Comparison of ENCODE assay signal across 1 cellular context in the genomic region with DNA sequence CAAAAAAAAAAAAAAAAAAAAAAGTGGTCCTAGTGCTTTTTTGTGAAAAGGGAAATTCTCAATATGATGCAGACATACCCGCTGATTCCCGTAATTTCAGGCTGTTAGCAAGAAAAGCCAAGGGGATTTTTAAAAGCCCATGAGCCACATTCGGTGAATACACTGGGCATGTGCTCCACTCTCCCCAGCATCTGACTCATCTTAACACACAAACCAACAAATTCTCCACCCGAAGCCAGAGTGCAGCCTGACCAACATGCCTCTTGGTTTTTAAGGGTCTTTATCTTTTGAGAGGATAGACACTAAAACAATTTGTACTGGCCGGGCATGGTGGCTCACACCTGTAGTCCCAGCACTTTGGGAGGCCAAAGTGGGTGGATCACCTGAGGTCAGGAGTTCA.
TF ChIP-seq lines count a peak whose summit lies in the region.

No MANE protein-coding gene starts in this region.

TF ChIP-seq in GM12878, 131 proteins besides CTCF, POLR2A, EP300 and RAD21 (continues in another document):
- TF ChIP-seq KAT2A (conservative IDR thresholded peaks at IDR 0.05; ENCODE audit: control insufficient read depth, low read depth, low read length) (no peak), SMARCA5 (IDR thresholded peaks at IDR 0.05) (peak; percentile 48; the same call in 1 of the 2 replicates), NFYA (IDR thresholded peaks at IDR 0.05; ENCODE audit: borderline replicate concordance, low read depth, low read length) (no peak), CREM (IDR thresholded peaks at IDR 0.05; ENCODE audit: low read depth) (no peak), TAF1 (IDR thresholded peaks at IDR 0.05; ENCODE audit: borderline replicate concordance, low read depth, low read length) (no peak), EGR1 (IDR thresholded peaks at IDR 0.05; ENCODE audit: borderline replicate concordance in 1 of 2, low read depth in 2 of 2, low read length in 2 of 2) (no peak), BMI1 (IDR thresholded peaks at IDR 0.05; ENCODE audit: borderline replicate concordance) (no peak), JUNB (IDR thresholded peaks at IDR 0.05) (no peak), ESRRA (IDR thresholded peaks at IDR 0.05; ENCODE audit: low read length) (no peak), CHD2 (IDR thresholded peaks at IDR 0.05; ENCODE audit: borderline replicate concordance, low read depth, low read length) (no peak), ZBED1 (IDR thresholded peaks at IDR 0.05; ENCODE audit: borderline replicate concordance) (no peak), POU2F2 (IDR thresholded peaks at IDR 0.05; ENCODE audit: borderline replicate concordance, low read depth, low read length) (no peak), FOS (IDR thresholded peaks at IDR 0.05; ENCODE audit: borderline replicate concordance, extremely low read depth, insufficient read length) (no peak), ZNF622 (IDR thresholded peaks at IDR 0.05) (no peak), FOXK2 (IDR thresholded peaks at IDR 0.05) (no peak), MYC (IDR thresholded peaks at IDR 0.05; ENCODE audit: insufficient read depth, insufficient read length, insufficient replicate concordance, low read length, severe bottlenecking) (no peak), TCF3 (IDR thresholded peaks at IDR 0.05; ENCODE audit: borderline replicate concordance, insufficient read depth, low read depth, low read length) (no peak), CEBPB (IDR thresholded peaks at IDR 0.05; ENCODE audit: borderline replicate concordance in 1 of 2, low read depth in 2 of 2, low read length in 2 of 2) (no peak), BHLHE40 (IDR thresholded peaks at IDR 0.05; ENCODE audit: borderline replicate concordance in 1 of 2, low read depth in 2 of 2, low read length in 1 of 2) (peak in 1 of 2 experiments; percentile 13; a peak in 2 of 4 replicates), SREBF2 (IDR thresholded peaks at IDR 0.05; ENCODE audit: low read length) (no peak), BRCA1 (IDR thresholded peaks at IDR 0.05; ENCODE audit: low read depth, low read length) (no peak), SUPT20H (IDR thresholded peaks at IDR 0.05; ENCODE audit: borderline replicate concordance, control insufficient read depth, low read depth, low read length) (no peak), SUZ12 (IDR thresholded peaks at IDR 0.05; ENCODE audit: unreplicated experiment) (no peak), NR2F1 (conservative IDR thresholded peaks at IDR 0.05) (peak; percentile 52; the same call in 1 of the 2 replicates), MXI1 (IDR thresholded peaks at IDR 0.05; ENCODE audit: low read depth, low read length) (no peak), IKZF2 (IDR thresholded peaks at IDR 0.05) (peak; percentile 56 to 70), IKZF1 (conservative IDR thresholded peaks at IDR 0.05) (peak; percentile 48), ZNF217 (IDR thresholded peaks at IDR 0.05) (0 out of 2 replicates have a peak, but pooled peaks have one; percentile 77), POLR2AphosphoS2 (IDR thresholded peaks at IDR 0.05; ENCODE audit: low read depth, low read length) (no peak), ZSCAN29 (IDR thresholded peaks at IDR 0.05) (no peak)
- TF ChIP-seq, protein P1, sequence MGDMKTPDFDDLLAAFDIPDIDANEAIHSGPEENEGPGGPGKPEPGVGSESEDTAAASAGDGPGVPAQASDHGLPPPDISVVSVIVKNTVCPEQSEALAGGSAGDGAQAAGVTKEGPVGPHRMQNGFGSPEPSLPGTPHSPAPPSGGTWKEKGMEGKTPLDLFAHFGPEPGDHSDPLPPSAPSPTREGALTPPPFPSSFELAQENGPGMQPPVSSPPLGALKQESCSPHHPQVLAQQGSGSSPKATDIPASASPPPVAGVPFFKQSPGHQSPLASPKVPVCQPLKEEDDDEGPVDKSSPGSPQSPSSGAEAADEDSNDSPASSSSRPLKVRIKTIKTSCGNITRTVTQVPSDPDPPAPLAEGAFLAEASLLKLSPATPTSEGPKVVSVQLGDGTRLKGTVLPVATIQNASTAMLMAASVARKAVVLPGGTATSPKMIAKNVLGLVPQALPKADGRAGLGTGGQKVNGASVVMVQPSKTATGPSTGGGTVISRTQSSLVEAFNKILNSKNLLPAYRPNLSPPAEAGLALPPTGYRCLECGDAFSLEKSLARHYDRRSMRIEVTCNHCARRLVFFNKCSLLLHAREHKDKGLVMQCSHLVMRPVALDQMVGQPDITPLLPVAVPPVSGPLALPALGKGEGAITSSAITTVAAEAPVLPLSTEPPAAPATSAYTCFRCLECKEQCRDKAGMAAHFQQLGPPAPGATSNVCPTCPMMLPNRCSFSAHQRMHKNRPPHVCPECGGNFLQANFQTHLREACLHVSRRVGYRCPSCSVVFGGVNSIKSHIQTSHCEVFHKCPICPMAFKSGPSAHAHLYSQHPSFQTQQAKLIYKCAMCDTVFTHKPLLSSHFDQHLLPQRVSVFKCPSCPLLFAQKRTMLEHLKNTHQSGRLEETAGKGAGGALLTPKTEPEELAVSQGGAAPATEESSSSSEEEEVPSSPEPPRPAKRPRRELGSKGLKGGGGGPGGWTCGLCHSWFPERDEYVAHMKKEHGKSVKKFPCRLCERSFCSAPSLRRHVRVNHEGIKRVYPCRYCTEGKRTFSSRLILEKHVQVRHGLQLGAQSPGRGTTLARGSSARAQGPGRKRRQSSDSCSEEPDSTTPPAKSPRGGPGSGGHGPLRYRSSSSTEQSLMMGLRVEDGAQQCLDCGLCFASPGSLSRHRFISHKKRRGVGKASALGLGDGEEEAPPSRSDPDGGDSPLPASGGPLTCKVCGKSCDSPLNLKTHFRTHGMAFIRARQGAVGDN (IDR thresholded peaks at IDR 0.05) = peak; percentile 86
- TF ChIP-seq, protein P2, sequence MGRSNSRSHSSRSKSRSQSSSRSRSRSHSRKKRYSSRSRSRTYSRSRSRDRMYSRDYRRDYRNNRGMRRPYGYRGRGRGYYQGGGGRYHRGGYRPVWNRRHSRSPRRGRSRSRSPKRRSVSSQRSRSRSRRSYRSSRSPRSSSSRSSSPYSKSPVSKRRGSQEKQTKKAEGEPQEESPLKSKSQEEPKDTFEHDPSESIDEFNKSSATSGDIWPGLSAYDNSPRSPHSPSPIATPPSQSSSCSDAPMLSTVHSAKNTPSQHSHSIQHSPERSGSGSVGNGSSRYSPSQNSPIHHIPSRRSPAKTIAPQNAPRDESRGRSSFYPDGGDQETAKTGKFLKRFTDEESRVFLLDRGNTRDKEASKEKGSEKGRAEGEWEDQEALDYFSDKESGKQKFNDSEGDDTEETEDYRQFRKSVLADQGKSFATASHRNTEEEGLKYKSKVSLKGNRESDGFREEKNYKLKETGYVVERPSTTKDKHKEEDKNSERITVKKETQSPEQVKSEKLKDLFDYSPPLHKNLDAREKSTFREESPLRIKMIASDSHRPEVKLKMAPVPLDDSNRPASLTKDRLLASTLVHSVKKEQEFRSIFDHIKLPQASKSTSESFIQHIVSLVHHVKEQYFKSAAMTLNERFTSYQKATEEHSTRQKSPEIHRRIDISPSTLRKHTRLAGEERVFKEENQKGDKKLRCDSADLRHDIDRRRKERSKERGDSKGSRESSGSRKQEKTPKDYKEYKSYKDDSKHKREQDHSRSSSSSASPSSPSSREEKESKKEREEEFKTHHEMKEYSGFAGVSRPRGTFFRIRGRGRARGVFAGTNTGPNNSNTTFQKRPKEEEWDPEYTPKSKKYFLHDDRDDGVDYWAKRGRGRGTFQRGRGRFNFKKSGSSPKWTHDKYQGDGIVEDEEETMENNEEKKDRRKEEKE (IDR thresholded peaks at IDR 0.05) = no peak
- TF ChIP-seq, protein P3, sequence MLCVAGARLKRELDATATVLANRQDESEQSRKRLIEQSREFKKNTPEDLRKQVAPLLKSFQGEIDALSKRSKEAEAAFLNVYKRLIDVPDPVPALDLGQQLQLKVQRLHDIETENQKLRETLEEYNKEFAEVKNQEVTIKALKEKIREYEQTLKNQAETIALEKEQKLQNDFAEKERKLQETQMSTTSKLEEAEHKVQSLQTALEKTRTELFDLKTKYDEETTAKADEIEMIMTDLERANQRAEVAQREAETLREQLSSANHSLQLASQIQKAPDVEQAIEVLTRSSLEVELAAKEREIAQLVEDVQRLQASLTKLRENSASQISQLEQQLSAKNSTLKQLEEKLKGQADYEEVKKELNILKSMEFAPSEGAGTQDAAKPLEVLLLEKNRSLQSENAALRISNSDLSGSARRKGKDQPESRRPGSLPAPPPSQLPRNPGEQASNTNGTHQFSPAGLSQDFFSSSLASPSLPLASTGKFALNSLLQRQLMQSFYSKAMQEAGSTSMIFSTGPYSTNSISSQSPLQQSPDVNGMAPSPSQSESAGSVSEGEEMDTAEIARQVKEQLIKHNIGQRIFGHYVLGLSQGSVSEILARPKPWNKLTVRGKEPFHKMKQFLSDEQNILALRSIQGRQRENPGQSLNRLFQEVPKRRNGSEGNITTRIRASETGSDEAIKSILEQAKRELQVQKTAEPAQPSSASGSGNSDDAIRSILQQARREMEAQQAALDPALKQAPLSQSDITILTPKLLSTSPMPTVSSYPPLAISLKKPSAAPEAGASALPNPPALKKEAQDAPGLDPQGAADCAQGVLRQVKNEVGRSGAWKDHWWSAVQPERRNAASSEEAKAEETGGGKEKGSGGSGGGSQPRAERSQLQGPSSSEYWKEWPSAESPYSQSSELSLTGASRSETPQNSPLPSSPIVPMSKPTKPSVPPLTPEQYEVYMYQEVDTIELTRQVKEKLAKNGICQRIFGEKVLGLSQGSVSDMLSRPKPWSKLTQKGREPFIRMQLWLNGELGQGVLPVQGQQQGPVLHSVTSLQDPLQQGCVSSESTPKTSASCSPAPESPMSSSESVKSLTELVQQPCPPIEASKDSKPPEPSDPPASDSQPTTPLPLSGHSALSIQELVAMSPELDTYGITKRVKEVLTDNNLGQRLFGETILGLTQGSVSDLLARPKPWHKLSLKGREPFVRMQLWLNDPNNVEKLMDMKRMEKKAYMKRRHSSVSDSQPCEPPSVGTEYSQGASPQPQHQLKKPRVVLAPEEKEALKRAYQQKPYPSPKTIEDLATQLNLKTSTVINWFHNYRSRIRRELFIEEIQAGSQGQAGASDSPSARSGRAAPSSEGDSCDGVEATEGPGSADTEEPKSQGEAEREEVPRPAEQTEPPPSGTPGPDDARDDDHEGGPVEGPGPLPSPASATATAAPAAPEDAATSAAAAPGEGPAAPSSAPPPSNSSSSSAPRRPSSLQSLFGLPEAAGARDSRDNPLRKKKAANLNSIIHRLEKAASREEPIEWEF (IDR thresholded peaks at IDR 0.05; ENCODE audit: insufficient replicate concordance, low read depth, low read length) = no peak
- TF ChIP-seq, protein P4, sequence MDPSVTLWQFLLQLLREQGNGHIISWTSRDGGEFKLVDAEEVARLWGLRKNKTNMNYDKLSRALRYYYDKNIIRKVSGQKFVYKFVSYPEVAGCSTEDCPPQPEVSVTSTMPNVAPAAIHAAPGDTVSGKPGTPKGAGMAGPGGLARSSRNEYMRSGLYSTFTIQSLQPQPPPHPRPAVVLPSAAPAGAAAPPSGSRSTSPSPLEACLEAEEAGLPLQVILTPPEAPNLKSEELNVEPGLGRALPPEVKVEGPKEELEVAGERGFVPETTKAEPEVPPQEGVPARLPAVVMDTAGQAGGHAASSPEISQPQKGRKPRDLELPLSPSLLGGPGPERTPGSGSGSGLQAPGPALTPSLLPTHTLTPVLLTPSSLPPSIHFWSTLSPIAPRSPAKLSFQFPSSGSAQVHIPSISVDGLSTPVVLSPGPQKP (IDR thresholded peaks at IDR 0.05; ENCODE audit: low read depth, low read length) = no peak
- TF ChIP-seq, protein P5, sequence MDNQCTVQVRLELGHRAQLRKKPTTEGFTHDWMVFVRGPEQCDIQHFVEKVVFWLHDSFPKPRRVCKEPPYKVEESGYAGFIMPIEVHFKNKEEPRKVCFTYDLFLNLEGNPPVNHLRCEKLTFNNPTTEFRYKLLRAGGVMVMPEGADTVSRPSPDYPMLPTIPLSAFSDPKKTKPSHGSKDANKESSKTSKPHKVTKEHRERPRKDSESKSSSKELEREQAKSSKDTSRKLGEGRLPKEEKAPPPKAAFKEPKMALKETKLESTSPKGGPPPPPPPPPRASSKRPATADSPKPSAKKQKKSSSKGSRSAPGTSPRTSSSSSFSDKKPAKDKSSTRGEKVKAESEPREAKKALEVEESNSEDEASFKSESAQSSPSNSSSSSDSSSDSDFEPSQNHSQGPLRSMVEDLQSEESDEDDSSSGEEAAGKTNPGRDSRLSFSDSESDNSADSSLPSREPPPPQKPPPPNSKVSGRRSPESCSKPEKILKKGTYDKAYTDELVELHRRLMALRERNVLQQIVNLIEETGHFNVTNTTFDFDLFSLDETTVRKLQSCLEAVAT (IDR thresholded peaks at IDR 0.05) = no peak
- TF ChIP-seq, protein P6, sequence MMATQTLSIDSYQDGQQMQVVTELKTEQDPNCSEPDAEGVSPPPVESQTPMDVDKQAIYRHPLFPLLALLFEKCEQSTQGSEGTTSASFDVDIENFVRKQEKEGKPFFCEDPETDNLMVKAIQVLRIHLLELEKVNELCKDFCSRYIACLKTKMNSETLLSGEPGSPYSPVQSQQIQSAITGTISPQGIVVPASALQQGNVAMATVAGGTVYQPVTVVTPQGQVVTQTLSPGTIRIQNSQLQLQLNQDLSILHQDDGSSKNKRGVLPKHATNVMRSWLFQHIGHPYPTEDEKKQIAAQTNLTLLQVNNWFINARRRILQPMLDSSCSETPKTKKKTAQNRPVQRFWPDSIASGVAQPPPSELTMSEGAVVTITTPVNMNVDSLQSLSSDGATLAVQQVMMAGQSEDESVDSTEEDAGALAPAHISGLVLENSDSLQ (IDR thresholded peaks at IDR 0.05) = no peak
- TF ChIP-seq, protein P7, sequence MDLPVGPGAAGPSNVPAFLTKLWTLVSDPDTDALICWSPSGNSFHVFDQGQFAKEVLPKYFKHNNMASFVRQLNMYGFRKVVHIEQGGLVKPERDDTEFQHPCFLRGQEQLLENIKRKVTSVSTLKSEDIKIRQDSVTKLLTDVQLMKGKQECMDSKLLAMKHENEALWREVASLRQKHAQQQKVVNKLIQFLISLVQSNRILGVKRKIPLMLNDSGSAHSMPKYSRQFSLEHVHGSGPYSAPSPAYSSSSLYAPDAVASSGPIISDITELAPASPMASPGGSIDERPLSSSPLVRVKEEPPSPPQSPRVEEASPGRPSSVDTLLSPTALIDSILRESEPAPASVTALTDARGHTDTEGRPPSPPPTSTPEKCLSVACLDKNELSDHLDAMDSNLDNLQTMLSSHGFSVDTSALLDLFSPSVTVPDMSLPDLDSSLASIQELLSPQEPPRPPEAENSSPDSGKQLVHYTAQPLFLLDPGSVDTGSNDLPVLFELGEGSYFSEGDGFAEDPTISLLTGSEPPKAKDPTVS (IDR thresholded peaks at IDR 0.05; ENCODE audit: low read depth, low read length) = no peak
- TF ChIP-seq, protein P8, sequence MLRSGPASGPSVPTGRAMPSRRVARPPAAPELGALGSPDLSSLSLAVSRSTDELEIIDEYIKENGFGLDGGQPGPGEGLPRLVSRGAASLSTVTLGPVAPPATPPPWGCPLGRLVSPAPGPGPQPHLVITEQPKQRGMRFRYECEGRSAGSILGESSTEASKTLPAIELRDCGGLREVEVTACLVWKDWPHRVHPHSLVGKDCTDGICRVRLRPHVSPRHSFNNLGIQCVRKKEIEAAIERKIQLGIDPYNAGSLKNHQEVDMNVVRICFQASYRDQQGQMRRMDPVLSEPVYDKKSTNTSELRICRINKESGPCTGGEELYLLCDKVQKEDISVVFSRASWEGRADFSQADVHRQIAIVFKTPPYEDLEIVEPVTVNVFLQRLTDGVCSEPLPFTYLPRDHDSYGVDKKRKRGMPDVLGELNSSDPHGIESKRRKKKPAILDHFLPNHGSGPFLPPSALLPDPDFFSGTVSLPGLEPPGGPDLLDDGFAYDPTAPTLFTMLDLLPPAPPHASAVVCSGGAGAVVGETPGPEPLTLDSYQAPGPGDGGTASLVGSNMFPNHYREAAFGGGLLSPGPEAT (IDR thresholded peaks at IDR 0.05; ENCODE audit: low read depth) = peak; percentile 69
- TF ChIP-seq, protein P9, sequence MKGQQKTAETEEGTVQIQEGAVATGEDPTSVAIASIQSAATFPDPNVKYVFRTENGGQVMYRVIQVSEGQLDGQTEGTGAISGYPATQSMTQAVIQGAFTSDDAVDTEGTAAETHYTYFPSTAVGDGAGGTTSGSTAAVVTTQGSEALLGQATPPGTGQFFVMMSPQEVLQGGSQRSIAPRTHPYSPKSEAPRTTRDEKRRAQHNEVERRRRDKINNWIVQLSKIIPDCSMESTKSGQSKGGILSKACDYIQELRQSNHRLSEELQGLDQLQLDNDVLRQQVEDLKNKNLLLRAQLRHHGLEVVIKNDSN (IDR thresholded peaks at IDR 0.05; ENCODE audit: borderline replicate concordance, extremely low read length, insufficient read depth, low read depth, low read length) = no peak
